8 cellular contexts compared by ENCODE assay signal in the genomic region with DNA sequence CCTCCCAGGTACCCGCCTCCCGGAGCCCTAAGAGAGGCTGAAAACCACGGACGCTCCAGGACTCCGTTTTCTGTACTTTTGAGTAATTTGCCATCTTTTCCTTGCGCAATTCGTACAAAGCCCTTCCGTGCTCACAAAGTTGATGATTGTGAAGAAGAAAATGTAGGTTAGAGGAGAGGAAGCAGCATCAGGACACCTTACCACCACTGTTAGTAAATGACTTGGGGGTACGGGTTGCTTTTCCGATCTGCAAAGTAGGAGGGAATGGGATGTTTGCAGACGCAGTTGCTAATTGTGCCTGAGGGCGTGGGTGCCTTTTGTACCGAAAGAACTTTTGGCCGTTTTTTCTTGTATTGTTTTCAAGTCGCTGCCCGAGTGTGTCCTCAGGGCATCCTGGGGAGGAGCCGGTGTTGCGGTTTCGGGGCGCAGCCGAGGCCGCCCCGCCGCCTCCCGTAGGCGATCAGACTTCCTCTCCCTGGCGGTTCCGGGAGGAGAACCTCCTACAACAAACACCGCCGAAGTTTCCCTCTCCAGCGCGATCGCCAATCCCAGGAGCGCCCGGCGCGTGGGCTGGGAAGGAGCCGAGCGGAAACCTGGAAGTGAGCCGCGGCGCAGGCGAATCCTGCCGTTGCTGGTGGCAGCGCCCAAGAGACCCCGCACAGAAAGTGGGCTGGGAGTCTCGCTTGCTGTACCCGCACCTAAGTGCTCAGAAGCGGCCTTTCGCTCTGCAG. TPM values are rescaled to one million over a fixed set of nuclear protein-coding genes. Genes with fewer than 3 reads are reported as not detected.
DNase-seq lines count a peak whose midpoint lies in the region; ATAC-seq and TF ChIP-seq lines count a peak whose summit lies in the region.

No MANE protein-coding gene starts in this region.

- H3K36me3 ChIP-seq in duodenal mucosa (ENCODE audit: control insufficient read depth in 1 of 2, insufficient read depth in 2 of 2, low read length in 2 of 2), result no peaks in the 10 kb centered on the region
- no peaks in the 10 kb centered on the region for H3K36me3 ChIP-seq in right lobe of liver
- no peaks in the 10 kb centered on the region for H3K36me3 ChIP-seq in stomach smooth muscle (ENCODE audit: control insufficient read depth in 2 of 2, insufficient read depth in 2 of 2, low read length in 2 of 2)

- H3K36me3 Mint-ChIP-seq in activated naive CD4-positive, alpha-beta T cell treated with anti-CD3 and anti-CD28 coated beads, Interleukin-2, amount 10 ng/mL, durations not matched to agents 7 days and 5 days, result peaks cover 5% of the 10 kb centered on the region

- peak overlapping the region; percentile 9 for H3K27ac Mint-ChIP-seq in activated naive CD4-positive, alpha-beta T cell treated with anti-CD3 and anti-CD28 coated beads, Interleukin-2, amount 10 ng/mL, durations not matched to agents 7 days and 5 days

- H3K4me3 ChIP-seq in duodenal mucosa (ENCODE audit: low read depth in 1 of 2, low read length in 2 of 2) (peak overlapping the region; percentile 97), right lobe of liver (peak overlapping the region; percentile 47 to 53 (median 47)), stomach smooth muscle (ENCODE audit: low read length in 2 of 2) (peak overlapping the region; percentile 68 to 77)

- no peak for TF ChIP-seq POLR2A in right lobe of liver (IDR thresholded peaks at IDR 0.05)

- peaks cover 78% of the 10 kb centered on the region for H3K27me3 Mint-ChIP-seq in activated naive CD4-positive, alpha-beta T cell treated with anti-CD3 and anti-CD28 coated beads, Interleukin-2, amount 10 ng/mL, durations not matched to agents 7 days and 5 days

- H3K27ac ChIP-seq in duodenal mucosa (ENCODE audit: low read depth, low read length), result peak overlapping the region; percentile 87
- no peak overlapping the region for H3K27ac ChIP-seq in right lobe of liver
- no peak overlapping the region for H3K27ac ChIP-seq in stomach smooth muscle (ENCODE audit: low read length)

- DNase-seq in activated naive CD4-positive, alpha-beta T cell treated with anti-CD3 and anti-CD28 coated beads, Interleukin-2, amount 10 ng/mL, durations not matched to agents 7 days and 5 days, result no peak
- DNase-seq in activated naive CD4-positive, alpha-beta T cell treated with Interleukin-2 at 50 U/mL for 16 hours, result no peak
- DNase-seq in RPMI7951 (ENCODE audit: low read depth), result peak; percentile 93
- DNase-seq in right lobe of liver, result peak; percentile 47 to 61 (median 49)
- no peak for DNase-seq in NCI-H1048 (lab: John Stamatoyannopoulos, UW)

- H3K4me1 Mint-ChIP-seq in activated naive CD4-positive, alpha-beta T cell treated with anti-CD3 and anti-CD28 coated beads, Interleukin-2, amount 10 ng/mL, durations not matched to agents 7 days and 5 days, result peaks cover 26% of the 10 kb centered on the region

- no peak for TF ChIP-seq CTCF in right lobe of liver (IDR thresholded peaks at IDR 0.05)

- no peaks in the 10 kb centered on the region for H3K9me3 ChIP-seq in duodenal mucosa (ENCODE audit: control insufficient read depth in 1 of 2, low read length in 2 of 2)
- H3K9me3 ChIP-seq in right lobe of liver, result no peaks in the 10 kb centered on the region
- H3K9me3 ChIP-seq in stomach smooth muscle (ENCODE audit: control insufficient read depth in 2 of 2, low read length in 2 of 2), result no peaks in the 10 kb centered on the region

- no peaks in the 10 kb centered on the region for H3K9me3 Mint-ChIP-seq in activated naive CD4-positive, alpha-beta T cell treated with anti-CD3 and anti-CD28 coated beads, Interleukin-2, amount 10 ng/mL, durations not matched to agents 7 days and 5 days

- peak overlapping the region; percentile 59 to 97 for H3K9ac ChIP-seq in duodenal mucosa (ENCODE audit: low read depth in 1 of 2, low read length in 2 of 2)
- peak overlapping the region in 1 of 2 donors; percentile 36 for H3K9ac ChIP-seq in stomach smooth muscle (ENCODE audit: low read length in 2 of 2)

- intact Hi-C loops in right lobe of liver (cut with DNase I), result no loop called here

- peak; percentile 56 to 65 (median 61) for ATAC-seq in right lobe of liver
- ATAC-seq in GM18519 (IDR thresholded peaks at IDR 0.05; ENCODE audit: low FRiP score, unreplicated experiment), result no peak

- CTCF ChIA-PET in activated naive CD4-positive, alpha-beta T cell treated with anti-CD3 and anti-CD28 coated beads, Interleukin-2, amount 10 ng/mL, durations not matched to agents 7 days and 5 days (lab: Charles Lee), result no interaction called here

- WGBS in right lobe of liver (ENCODE audit: insufficient coverage, low coverage, low lambda C conversion rate, missing lambda C conversion rate), result under 1% methylated on average over 30 of the region's 50 CpGs

- peak overlapping the region; percentile 60 for H3K4me3 Mint-ChIP-seq in activated naive CD4-positive, alpha-beta T cell treated with anti-CD3 and anti-CD28 coated beads, Interleukin-2, amount 10 ng/mL, durations not matched to agents 7 days and 5 days

- H3K27me3 ChIP-seq in duodenal mucosa (ENCODE audit: control insufficient read depth in 1 of 2, insufficient read depth in 2 of 2, low read length in 2 of 2) (peaks cover 7 to 19% of the 10 kb centered on the region in 2 donors), right lobe of liver (no peaks in the 10 kb centered on the region), stomach smooth muscle (ENCODE audit: control insufficient read depth in 1 of 2, insufficient read depth in 2 of 2, low read length in 2 of 2) (peaks cover 29 to 55% of the 10 kb centered on the region in 2 donors)

- H3K4me1 ChIP-seq in duodenal mucosa (ENCODE audit: control insufficient read depth in 1 of 2, insufficient read depth in 2 of 2, low read length in 2 of 2) (peaks cover 18 to 25% of the 10 kb centered on the region in 2 donors), right lobe of liver (peaks cover 0 to 34% (median 0%) of the 10 kb centered on the region in 4 donors), stomach smooth muscle (ENCODE audit: control insufficient read depth, insufficient read depth, low read length) (peaks cover 33% of the 10 kb centered on the region)

RNA-seq across cellular contexts. Expression of gene PRR15, which starts 1.0 kb away (rescaled TPM):
- total RNA-seq in RPMI7951 (2014; rRNA removed; shearing (Covaris generic)), result 0.10 TPM in 1 of 2 replicates, not detected in the other
- 1 to 10 TPM in 1 of 6 experiments, under 1 TPM in 2, not detected in 3; 0.18 to 1.3 (median 0.42) TPM for total RNA-seq in right lobe of liver

Comparison
In these comparisons a context has a peak if more than half of its experiments do, and no peak if none do; other contexts are left out.
1. DNase-seq: peak in RPMI7951 (single experiment) and right lobe of liver (3 of 3); none in activated naive CD4-positive, alpha-beta T cell treated with anti-CD3 and anti-CD28 coated beads, Interleukin-2, amount 10 ng/mL, durations not matched to agents 7 days and 5 days (single experiment), activated naive CD4-positive, alpha-beta T cell treated with Interleukin-2 at 50 U/mL for 16 hours (single experiment) and NCI-H1048 (single experiment).
2. H3K4me3 ChIP-seq: peak in every context shown above with its lines; median percentile 97 in duodenal mucosa; 72 in stomach smooth muscle; 47 in right lobe of liver.